8 cellular contexts compared by ENCODE assay signal in genomic region chr11:809287-810039, GRCh38. TPM values are rescaled to one million over a fixed set of nuclear protein-coding genes. Genes with fewer than 3 reads are reported as not detected.
DNase-seq lines count a peak whose midpoint lies in the region; ATAC-seq and TF ChIP-seq lines count a peak whose summit lies in the region.

RPLP2 (plus strand) TSS chr11:809967; CDS start chr11:810235, 268 bp downstream.

- H3K27me3 ChIP-seq in Panc1 (ENCODE audit: control insufficient read depth, insufficient read depth, low read length), result no peaks in the 10 kb centered on the region
- H3K27me3 ChIP-seq in muscle layer of duodenum (ENCODE audit: low read depth, low read length), result no peaks in the 10 kb centered on the region

- DNase-seq in DMS153 treated with DMSO at 0.1 percent for 48 hours (lab: John Stamatoyannopoulos, UW; ENCODE audit: unreplicated experiment) (peak; percentile 91), KG1 (lab: John Stamatoyannopoulos, UW) (peak; percentile 99), Panc1 (ENCODE audit: low read depth, low spot score) (peak; percentile 97)
- DNase-seq in activated T-cell treated with anti-CD3 and anti-CD28 coated beads, Interleukin-2, amount 50 U/mL, for 4 hours, result peak; percentile 98
- DNase-seq in stimulated activated CD8-positive, alpha-beta memory T cell treated with anti-CD3 and anti-CD28 coated beads, Interleukin-7, amount 100 ng/mL, for 4 hours (ENCODE audit: low read depth in 2 of 2), result peak; percentile 94 to 98

- peaks cover 29% of the 10 kb centered on the region for H3K36me3 Mint-ChIP-seq in activated T-cell treated with anti-CD3 and anti-CD28 coated beads, Interleukin-2, amount 50 U/mL, for 4 hours (ENCODE audit: insufficient read depth)

- CTCF ChIA-PET in Panc1 (lab: Charles Lee), result interaction anchor here (0.7 to 0.9 kb wide), 3 partner anchors 10 to 370 kb away, joined by 3 to 10 read pairs (median 8); partner anchors contain the start of gene PNPLA2

- H3K4me1 ChIP-seq in Panc1 (ENCODE audit: control insufficient read depth, insufficient read depth, low read length) (peaks cover 45% of the 10 kb centered on the region), muscle layer of duodenum (ENCODE audit: control insufficient read depth in 1 of 2, insufficient read depth in 2 of 2, low read length in 2 of 2) (peaks cover 9 to 31% of the 10 kb centered on the region in 2 donors)

- H3K4me3 ChIP-seq in Panc1 (ENCODE audit: low read depth in 2 of 2, low read length in 2 of 2) (peak within 1 kb of the TSS; percentile 85 to 96), muscle layer of duodenum (ENCODE audit: low read depth in 1 of 2, low read length in 2 of 2) (peak within 1 kb of the TSS; percentile 86 to 94)

- no peaks in the 10 kb centered on the region for H3K9me3 Mint-ChIP-seq in activated T-cell treated with anti-CD3 and anti-CD28 coated beads, Interleukin-2, amount 50 U/mL, for 4 hours

- BruUV-seq in Panc1 (replicated peaks; lab: Mats Ljungman, UMichigan), result no TSS peak

- peak within 1 kb of the TSS; percentile 92 for H3K4me3 Mint-ChIP-seq in activated T-cell treated with anti-CD3 and anti-CD28 coated beads, Interleukin-2, amount 50 U/mL, for 4 hours

- H3K27ac ChIP-seq in Panc1 (ENCODE audit: low read length) (peak within 1 kb of the TSS; percentile 99), muscle layer of duodenum (ENCODE audit: low read length) (peak within 1 kb of the TSS; percentile 99)

- no peaks in the 10 kb centered on the region for H3K27me3 Mint-ChIP-seq in activated T-cell treated with anti-CD3 and anti-CD28 coated beads, Interleukin-2, amount 50 U/mL, for 4 hours (ENCODE audit: low read depth)

- peak; percentile 75 for ATAC-seq in GM21723 (IDR thresholded peaks at IDR 0.05; ENCODE audit: unreplicated experiment)
- ATAC-seq in Panc1, result peak; percentile 90
- ATAC-seq in activated T-cell treated with anti-CD3 and anti-CD28 coated beads, Interleukin-2, amount 50 U/mL, for 4 hours, result peak; percentile 84 to 86
- ATAC-seq in esophagus mucosa, result peak; percentile 89

- no peaks in the 10 kb centered on the region for H3K9me3 ChIP-seq in Panc1 (ENCODE audit: control insufficient read depth, insufficient read depth, low read depth, low read length)
- H3K9me3 ChIP-seq in muscle layer of duodenum (ENCODE audit: control insufficient read depth in 1 of 2, low read length in 2 of 2), result no peaks in the 10 kb centered on the region

- peaks cover 30% of the 10 kb centered on the region for H3K4me1 Mint-ChIP-seq in activated T-cell treated with anti-CD3 and anti-CD28 coated beads, Interleukin-2, amount 50 U/mL, for 4 hours (ENCODE audit: low read depth)

- no peak for TF ChIP-seq CTCF in Panc1 (IDR thresholded peaks at IDR 0.05)

- in situ Hi-C loops in Panc1 (cut with HindIII; ENCODE audit: low pct_unique_long_range_greater_than_20kb, low sequenced_read_pairs), result no loop called here

- intact Hi-C loops in Panc1 (cut with micrococcal nuclease; ENCODE audit: unreplicated experiment), result no loop called here

- H3K36me3 ChIP-seq in Panc1 (ENCODE audit: control insufficient read depth, insufficient read depth, low read length), result peaks cover 24% of the 10 kb centered on the region
- peaks cover 27 to 41% of the 10 kb centered on the region in 2 donors for H3K36me3 ChIP-seq in muscle layer of duodenum (ENCODE audit: control insufficient read depth in 1 of 2, insufficient read depth in 2 of 2, low read length in 2 of 2)

- POLR2A ChIA-PET in Panc1 (lab: Charles Lee), result interaction anchor here (0.8 to 1.3 kb wide), 3 partner anchors 12 to 32 kb away, joined by 3 to 6 read pairs (median 3); no protein-coding TSS in a partner anchor

RNA-seq across cellular contexts. Expression of gene RPLP2, which starts in this region (rescaled TPM):
- total RNA-seq in Panc1 (2021; ENCODE audit: unreplicated experiment), result 3,468 TPM
- polyA plus RNA-seq in Panc1 (2012; ENCODE audit: insufficient read length), result 4,274 TPM
- total RNA-seq in activated T-cell treated with anti-CD3 and anti-CD28 coated beads, Interleukin-2, amount 50 U/mL, for 4 hours, result 1,000 to 10,000 TPM; 3,528 to 3,995 (median 3,711) TPM
- total RNA-seq in esophagus mucosa, result 2,043 TPM

Comparison
In these comparisons a context has a peak if more than half of its experiments do, and no peak if none do; other contexts are left out.
1. Peak in every context shown above with its lines: DNase-seq, ATAC-seq, H3K4me3 ChIP-seq and H3K27ac ChIP-seq.